ENCODE assay signal across 9 cellular contexts in genomic region chr1:93446837-93447451, GRCh38. TPM values are rescaled to one million over a fixed set of nuclear protein-coding genes. Genes with fewer than 3 reads are reported as not detected.
DNase-seq lines count a peak whose midpoint lies in the region; ATAC-seq and TF ChIP-seq lines count a peak whose summit lies in the region.
"Had no signal": no experiment of that assay in that cellular context is flagged by ENCODE, and none has a peak within 500 bp of the region (broad histone marks: within the 10 kb centered on the region; RNA-seq: fewer than 3 reads in every experiment).

No MANE protein-coding gene starts in this region.

- ATAC-seq in T-helper 17 cell (no peak), HG03571 (IDR thresholded peaks at IDR 0.05; ENCODE audit: unreplicated experiment) (no peak), GM21360 (IDR thresholded peaks at IDR 0.05; ENCODE audit: unreplicated experiment) (no peak)

- H3K36me3 ChIP-seq in MG63 (no peaks in the 10 kb centered on the region), esophagus squamous epithelium (no peaks in the 10 kb centered on the region)

- H3K27ac ChIP-seq in esophagus squamous epithelium: peak overlapping the region; percentile 69 to 92 (median 89)
- H3K27ac ChIP-seq: HL-60 had no signal

- H3K9me3 ChIP-seq in MG63 (no peaks in the 10 kb centered on the region), T-helper 17 cell (ENCODE audit: control insufficient read depth, low read length, poor library complexity, severe bottlenecking) (no peaks in the 10 kb centered on the region), esophagus squamous epithelium (no peaks in the 10 kb centered on the region)

- peaks cover 0 to 39% (median 7%) of the 10 kb centered on the region in 3 donors for H3K4me1 ChIP-seq in esophagus squamous epithelium

- intact Hi-C loops in esophagus squamous epithelium (cut with DNase I): no loop called here

- H3K4me3 ChIP-seq in MG63 (peak overlapping the region; percentile 77; the same call in 1 of the 2 replicates), esophagus squamous epithelium (peak overlapping the region; percentile 73 to 93 (median 89))

- no peaks in the 10 kb centered on the region for H3K9me3 Mint-ChIP-seq in nephron progenitor cell

- TF ChIP-seq POLR2A in esophagus squamous epithelium (IDR thresholded peaks at IDR 0.05): no peak

- H3K36me3 Mint-ChIP-seq in T-helper 17 cell (ENCODE audit: low read depth) (peaks cover 4% of the 10 kb centered on the region), nephron progenitor cell (ENCODE audit: low read depth) (no peaks in the 10 kb centered on the region)

- H3K4me3 Mint-ChIP-seq in T-helper 17 cell: peak overlapping the region; percentile 93
- peak overlapping the region; percentile 92 for H3K4me3 Mint-ChIP-seq in nephron progenitor cell

- TF ChIP-seq CTCF in esophagus squamous epithelium (IDR thresholded peaks at IDR 0.05): no peak
- no peak for TF ChIP-seq CTCF in nephron progenitor cell (IDR thresholded peaks at IDR 0.05)

- H3K27me3 ChIP-seq in MG63 (peaks cover 16% of the 10 kb centered on the region), esophagus squamous epithelium (peaks cover 0 to 14% (median 0%) of the 10 kb centered on the region in 4 donors)

- peak overlapping the region; percentile 53 for H3K27ac Mint-ChIP-seq in T-helper 17 cell
- H3K27ac Mint-ChIP-seq in nephron progenitor cell: peak overlapping the region; percentile 26

- H3K4me1 Mint-ChIP-seq in T-helper 17 cell: peaks cover 20% of the 10 kb centered on the region
- H3K4me1 Mint-ChIP-seq in nephron progenitor cell: peaks cover 38% of the 10 kb centered on the region

- WGBS in esophagus squamous epithelium, 2 donors: 27 to 28% methylated on average over 16 of the region's 16 CpGs

- peaks cover 24% of the 10 kb centered on the region for H3K27me3 Mint-ChIP-seq in T-helper 17 cell
- no peaks in the 10 kb centered on the region for H3K27me3 Mint-ChIP-seq in nephron progenitor cell (ENCODE audit: low read depth, poor library complexity)

- DNase-seq in COLO668 (lab: John Stamatoyannopoulos, UW; ENCODE audit: unreplicated experiment) (peak; percentile 86), MG63 (no peak), T-helper 17 cell (no peak), esophagus squamous epithelium (lab: John Stamatoyannopoulos, UW) (no peak), nephron progenitor cell (no peak), HCEC 1CT (no peak)

RNA-seq across cellular contexts. Expression of gene FNBP1L, which starts 1.0 kb away (rescaled TPM):
- total RNA-seq in MG63 (2014; rRNA removed; shearing (Covaris generic); ENCODE audit: low replicate concordance): 1.2 and 1.5 TPM in 2 replicates
- total RNA-seq in T-helper 17 cell (1 to 10 TPM; 3.1 to 4.9 TPM), esophagus squamous epithelium (10 to 100 TPM in 1 of 4 donors, 1 to 10 TPM in 3; 7.5 to 14.2 (median 9.0) TPM)
